Comparison of ENCODE assay signal across 9 cellular contexts in genomic region chrX:5051831-5052491, GRCh38.
A peak's percentile ranks its signal among the peaks of the same experiment; 100 is the strongest.
DNase-seq lines count a peak whose midpoint lies in the region; ATAC-seq, FAIRE-seq and TF ChIP-seq lines count a peak whose summit lies in the region.
"Had no signal": no experiment of that assay in that cellular context is flagged by ENCODE, and none has a peak within 500 bp of the region (broad histone marks: within the 10 kb centered on the region; RNA-seq: fewer than 3 reads in every experiment).

No MANE protein-coding gene starts in this region.

- no peaks in the 10 kb centered on the region for H3K4me1 ChIP-seq in colonic mucosa
- H3K4me1 ChIP-seq: psoas muscle had no signal

- H3K4me3 ChIP-seq in colonic mucosa: no peak overlapping the region
- H3K4me3 ChIP-seq: psoas muscle had no signal

- no peak for TF ChIP-seq CTCF in colonic mucosa (IDR thresholded peaks at IDR 0.05)

- DNase-seq in MV-4-11 (lab: John Stamatoyannopoulos, UW) (peak; percentile 97), colonic mucosa (peak; percentile 34), left colon (peak; percentile 11 to 57), urothelium cell line (ENCODE audit: low spot score) (peak; percentile 53), NCI-H2107 (lab: John Stamatoyannopoulos, UW) (no peak), NCI-H748 treated with DMSO at 0.1 percent for 48 hours (lab: John Stamatoyannopoulos, UW) (no peak)
- DNase-seq: NCI-H510A had no signal

- H3K36me3 ChIP-seq in colonic mucosa: no peaks in the 10 kb centered on the region

- ATAC-seq in left colon: no peak
- ATAC-seq in HG02642 (IDR thresholded peaks at IDR 0.05; ENCODE audit: poor library complexity, unreplicated experiment): no peak
- ATAC-seq: psoas muscle had no signal

- no peaks in the 10 kb centered on the region for H3K27me3 ChIP-seq in colonic mucosa

- intact Hi-C loops in colonic mucosa (cut with DNase I) (no loop called here), left colon (cut with DNase I, micrococcal nuclease) (no loop called here)

- H3K9me3 ChIP-seq in colonic mucosa: no peaks in the 10 kb centered on the region
- H3K9me3 ChIP-seq: psoas muscle had no signal

- no peak overlapping the region for H3K9ac ChIP-seq in colonic mucosa (ENCODE audit: low read depth in 2 of 2, low read length in 2 of 2)

- H3K27ac ChIP-seq in colonic mucosa: no peak overlapping the region
- H3K27ac ChIP-seq: psoas muscle had no signal

- no peak for FAIRE-seq in urothelium cell line (lab: Jason Lieb, UNC)

Comparison
In these comparisons a context has a peak if more than half of its experiments do, and no peak if none do; other contexts are left out.
1. DNase-seq: peak in MV-4-11 (single experiment), colonic mucosa (single experiment), left colon (2 of 2) and urothelium cell line (single experiment); none in NCI-H2107 (single experiment) and NCI-H748 treated with DMSO at 0.1 percent for 48 hours (single experiment).